1 cellular context compared by ENCODE assay signal in genomic region chr10:43284341-43284910, GRCh38.
A peak's percentile ranks its signal among the peaks of the same experiment; 100 is the strongest.
TF ChIP-seq lines count a peak whose summit lies in the region.

No MANE protein-coding gene starts in this region.

TF ChIP-seq in HepG2, 621 proteins besides CTCF, POLR2A, EP300 and RAD21 (continued from another document and continues in another):
- TF ChIP-seq, protein P1, sequence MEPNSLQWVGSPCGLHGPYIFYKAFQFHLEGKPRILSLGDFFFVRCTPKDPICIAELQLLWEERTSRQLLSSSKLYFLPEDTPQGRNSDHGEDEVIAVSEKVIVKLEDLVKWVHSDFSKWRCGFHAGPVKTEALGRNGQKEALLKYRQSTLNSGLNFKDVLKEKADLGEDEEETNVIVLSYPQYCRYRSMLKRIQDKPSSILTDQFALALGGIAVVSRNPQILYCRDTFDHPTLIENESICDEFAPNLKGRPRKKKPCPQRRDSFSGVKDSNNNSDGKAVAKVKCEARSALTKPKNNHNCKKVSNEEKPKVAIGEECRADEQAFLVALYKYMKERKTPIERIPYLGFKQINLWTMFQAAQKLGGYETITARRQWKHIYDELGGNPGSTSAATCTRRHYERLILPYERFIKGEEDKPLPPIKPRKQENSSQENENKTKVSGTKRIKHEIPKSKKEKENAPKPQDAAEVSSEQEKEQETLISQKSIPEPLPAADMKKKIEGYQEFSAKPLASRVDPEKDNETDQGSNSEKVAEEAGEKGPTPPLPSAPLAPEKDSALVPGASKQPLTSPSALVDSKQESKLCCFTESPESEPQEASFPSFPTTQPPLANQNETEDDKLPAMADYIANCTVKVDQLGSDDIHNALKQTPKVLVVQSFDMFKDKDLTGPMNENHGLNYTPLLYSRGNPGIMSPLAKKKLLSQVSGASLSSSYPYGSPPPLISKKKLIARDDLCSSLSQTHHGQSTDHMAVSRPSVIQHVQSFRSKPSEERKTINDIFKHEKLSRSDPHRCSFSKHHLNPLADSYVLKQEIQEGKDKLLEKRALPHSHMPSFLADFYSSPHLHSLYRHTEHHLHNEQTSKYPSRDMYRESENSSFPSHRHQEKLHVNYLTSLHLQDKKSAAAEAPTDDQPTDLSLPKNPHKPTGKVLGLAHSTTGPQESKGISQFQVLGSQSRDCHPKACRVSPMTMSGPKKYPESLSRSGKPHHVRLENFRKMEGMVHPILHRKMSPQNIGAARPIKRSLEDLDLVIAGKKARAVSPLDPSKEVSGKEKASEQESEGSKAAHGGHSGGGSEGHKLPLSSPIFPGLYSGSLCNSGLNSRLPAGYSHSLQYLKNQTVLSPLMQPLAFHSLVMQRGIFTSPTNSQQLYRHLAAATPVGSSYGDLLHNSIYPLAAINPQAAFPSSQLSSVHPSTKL (CRISPR knock-in tag; IDR thresholded peaks at IDR 0.05): peak; percentile 26; the same call in 1 of the 2 replicates
- TF ChIP-seq THAP11 (CRISPR knock-in tag; IDR thresholded peaks at IDR 0.05): 0 out of 2 replicates have a peak, but pooled peaks have one; percentile 23
- TF ChIP-seq TSC22D2 (CRISPR knock-in tag; IDR thresholded peaks at IDR 0.05; ENCODE audit: borderline replicate concordance): no peak
- TF ChIP-seq RARA (CRISPR knock-in tag; IDR thresholded peaks at IDR 0.05): no peak
- TF ChIP-seq SMARCC2 (IDR thresholded peaks at IDR 0.05): no peak
- no peak for TF ChIP-seq REPIN1 (CRISPR knock-in tag; IDR thresholded peaks at IDR 0.05; ENCODE audit: borderline replicate concordance, low read depth)
- TF ChIP-seq MBD4 (IDR thresholded peaks at IDR 0.05; ENCODE audit: borderline replicate concordance, low read length): no peak
- no peak for TF ChIP-seq TCF12 (IDR thresholded peaks at IDR 0.05)
- no peak for TF ChIP-seq TCF12 (CRISPR knock-in tag; IDR thresholded peaks at IDR 0.05)
- TF ChIP-seq ZNF660 (CRISPR knock-in tag; IDR thresholded peaks at IDR 0.05; ENCODE audit: borderline replicate concordance, low read depth): no peak
- no peak for TF ChIP-seq RFX3 (CRISPR knock-in tag; IDR thresholded peaks at IDR 0.05)
- TF ChIP-seq MAFF (IDR thresholded peaks at IDR 0.05; ENCODE audit: low read depth, low read length): no peak
- TF ChIP-seq, protein P2, sequence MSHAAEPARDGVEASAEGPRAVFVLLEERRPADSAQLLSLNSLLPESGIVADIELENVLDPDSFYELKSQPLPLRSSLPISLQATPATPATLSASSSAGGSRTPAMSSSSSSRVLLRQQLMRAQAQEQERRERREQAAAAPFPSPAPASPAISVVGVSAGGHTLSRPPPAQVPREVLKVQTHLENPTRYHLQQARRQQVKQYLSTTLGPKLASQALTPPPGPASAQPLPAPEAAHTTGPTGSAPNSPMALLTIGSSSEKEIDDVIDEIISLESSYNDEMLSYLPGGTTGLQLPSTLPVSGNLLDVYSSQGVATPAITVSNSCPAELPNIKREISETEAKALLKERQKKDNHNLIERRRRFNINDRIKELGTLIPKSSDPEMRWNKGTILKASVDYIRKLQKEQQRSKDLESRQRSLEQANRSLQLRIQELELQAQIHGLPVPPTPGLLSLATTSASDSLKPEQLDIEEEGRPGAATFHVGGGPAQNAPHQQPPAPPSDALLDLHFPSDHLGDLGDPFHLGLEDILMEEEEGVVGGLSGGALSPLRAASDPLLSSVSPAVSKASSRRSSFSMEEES (CRISPR knock-in tag; IDR thresholded peaks at IDR 0.05): 0 out of 2 replicates have a peak, but pooled peaks have one; percentile 32
- TF ChIP-seq ZNF17 (CRISPR knock-in tag; IDR thresholded peaks at IDR 0.05): no peak
- TF ChIP-seq, protein P3, sequence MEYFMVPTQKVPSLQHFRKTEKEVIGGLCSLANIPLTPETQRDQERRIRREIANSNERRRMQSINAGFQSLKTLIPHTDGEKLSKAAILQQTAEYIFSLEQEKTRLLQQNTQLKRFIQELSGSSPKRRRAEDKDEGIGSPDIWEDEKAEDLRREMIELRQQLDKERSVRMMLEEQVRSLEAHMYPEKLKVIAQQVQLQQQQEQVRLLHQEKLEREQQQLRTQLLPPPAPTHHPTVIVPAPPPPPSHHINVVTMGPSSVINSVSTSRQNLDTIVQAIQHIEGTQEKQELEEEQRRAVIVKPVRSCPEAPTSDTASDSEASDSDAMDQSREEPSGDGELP (IDR thresholded peaks at IDR 0.05; ENCODE audit: borderline replicate concordance, low read depth): no peak
- no peak for TF ChIP-seq NFKB2 (CRISPR knock-in tag; IDR thresholded peaks at IDR 0.05; ENCODE audit: borderline replicate concordance)
- no peak for TF ChIP-seq JUND (CRISPR knock-in tag; IDR thresholded peaks at IDR 0.05)
- no peak for TF ChIP-seq CBX5 (CRISPR knock-in tag; IDR thresholded peaks at IDR 0.05; ENCODE audit: borderline replicate concordance)
- no peak for TF ChIP-seq ZZZ3 (CRISPR knock-in tag; IDR thresholded peaks at IDR 0.05; ENCODE audit: borderline replicate concordance)
- peak; percentile 96 for TF ChIP-seq MIER2 (CRISPR knock-in tag; IDR thresholded peaks at IDR 0.05)
- 0 out of 2 replicates have a peak, but pooled peaks have one; percentile 27 for TF ChIP-seq SAP130 (CRISPR knock-in tag; IDR thresholded peaks at IDR 0.05; ENCODE audit: low read depth)
- TF ChIP-seq SSRP1 (CRISPR knock-in tag; IDR thresholded peaks at IDR 0.05): no peak
- TF ChIP-seq SETDB1 (CRISPR knock-in tag; IDR thresholded peaks at IDR 0.05; ENCODE audit: borderline replicate concordance): no peak
- no peak for TF ChIP-seq GPBP1L1 (CRISPR knock-in tag; IDR thresholded peaks at IDR 0.05)
- TF ChIP-seq MEF2D (CRISPR knock-in tag; IDR thresholded peaks at IDR 0.05): 0 out of 2 replicates have a peak, but pooled peaks have one; percentile 20
- TF ChIP-seq ZBTB44 (CRISPR knock-in tag; IDR thresholded peaks at IDR 0.05): peak; percentile 47; the same call in 1 of the 2 replicates
- no peak for TF ChIP-seq ATRX (CRISPR knock-in tag; IDR thresholded peaks at IDR 0.05; ENCODE audit: borderline replicate concordance)
- TF ChIP-seq GATAD1 (CRISPR knock-in tag; IDR thresholded peaks at IDR 0.05): 0 out of 2 replicates have a peak, but pooled peaks have one; percentile 26
- no peak for TF ChIP-seq NONO (IDR thresholded peaks at IDR 0.05)
- TF ChIP-seq NONO (CRISPR knock-in tag; conservative IDR thresholded peaks at IDR 0.05): no peak
- TF ChIP-seq, protein P4, sequence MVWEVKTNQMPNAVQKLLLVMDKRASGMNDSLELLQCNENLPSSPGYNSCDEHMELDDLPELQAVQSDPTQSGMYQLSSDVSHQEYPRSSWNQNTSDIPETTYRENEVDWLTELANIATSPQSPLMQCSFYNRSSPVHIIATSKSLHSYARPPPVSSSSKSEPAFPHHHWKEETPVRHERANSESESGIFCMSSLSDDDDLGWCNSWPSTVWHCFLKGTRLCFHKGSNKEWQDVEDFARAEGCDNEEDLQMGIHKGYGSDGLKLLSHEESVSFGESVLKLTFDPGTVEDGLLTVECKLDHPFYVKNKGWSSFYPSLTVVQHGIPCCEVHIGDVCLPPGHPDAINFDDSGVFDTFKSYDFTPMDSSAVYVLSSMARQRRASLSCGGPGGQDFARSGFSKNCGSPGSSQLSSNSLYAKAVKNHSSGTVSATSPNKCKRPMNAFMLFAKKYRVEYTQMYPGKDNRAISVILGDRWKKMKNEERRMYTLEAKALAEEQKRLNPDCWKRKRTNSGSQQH (CRISPR knock-in tag; IDR thresholded peaks at IDR 0.05; ENCODE audit: low read depth): peak; percentile 51; the same call in 1 of the 2 replicates
- TF ChIP-seq REST (IDR thresholded peaks at IDR 0.05; ENCODE audit: borderline replicate concordance in 1 of 2, low read depth in 1 of 2, low read length in 2 of 2): peak; percentile 88 to 96
- TF ChIP-seq ZNF333 (CRISPR knock-in tag; IDR thresholded peaks at IDR 0.05; ENCODE audit: borderline replicate concordance): no peak
- TF ChIP-seq, protein P5, sequence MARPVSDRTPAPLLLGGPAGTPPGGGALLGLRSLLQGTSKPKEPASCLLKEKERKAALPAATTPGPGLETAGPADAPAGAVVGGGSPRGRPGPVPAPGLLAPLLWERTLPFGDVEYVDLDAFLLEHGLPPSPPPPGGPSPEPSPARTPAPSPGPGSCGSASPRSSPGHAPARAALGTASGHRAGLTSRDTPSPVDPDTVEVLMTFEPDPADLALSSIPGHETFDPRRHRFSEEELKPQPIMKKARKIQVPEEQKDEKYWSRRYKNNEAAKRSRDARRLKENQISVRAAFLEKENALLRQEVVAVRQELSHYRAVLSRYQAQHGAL (CRISPR knock-in tag; IDR thresholded peaks at IDR 0.05; ENCODE audit: not compliant biosample characterization): no peak
- 0 out of 4 replicates have a peak, but pooled peaks of 1 of the 2 experiments have one; percentile 24 for TF ChIP-seq KLF16 (CRISPR knock-in tag; IDR thresholded peaks at IDR 0.05)
- TF ChIP-seq, protein P6, sequence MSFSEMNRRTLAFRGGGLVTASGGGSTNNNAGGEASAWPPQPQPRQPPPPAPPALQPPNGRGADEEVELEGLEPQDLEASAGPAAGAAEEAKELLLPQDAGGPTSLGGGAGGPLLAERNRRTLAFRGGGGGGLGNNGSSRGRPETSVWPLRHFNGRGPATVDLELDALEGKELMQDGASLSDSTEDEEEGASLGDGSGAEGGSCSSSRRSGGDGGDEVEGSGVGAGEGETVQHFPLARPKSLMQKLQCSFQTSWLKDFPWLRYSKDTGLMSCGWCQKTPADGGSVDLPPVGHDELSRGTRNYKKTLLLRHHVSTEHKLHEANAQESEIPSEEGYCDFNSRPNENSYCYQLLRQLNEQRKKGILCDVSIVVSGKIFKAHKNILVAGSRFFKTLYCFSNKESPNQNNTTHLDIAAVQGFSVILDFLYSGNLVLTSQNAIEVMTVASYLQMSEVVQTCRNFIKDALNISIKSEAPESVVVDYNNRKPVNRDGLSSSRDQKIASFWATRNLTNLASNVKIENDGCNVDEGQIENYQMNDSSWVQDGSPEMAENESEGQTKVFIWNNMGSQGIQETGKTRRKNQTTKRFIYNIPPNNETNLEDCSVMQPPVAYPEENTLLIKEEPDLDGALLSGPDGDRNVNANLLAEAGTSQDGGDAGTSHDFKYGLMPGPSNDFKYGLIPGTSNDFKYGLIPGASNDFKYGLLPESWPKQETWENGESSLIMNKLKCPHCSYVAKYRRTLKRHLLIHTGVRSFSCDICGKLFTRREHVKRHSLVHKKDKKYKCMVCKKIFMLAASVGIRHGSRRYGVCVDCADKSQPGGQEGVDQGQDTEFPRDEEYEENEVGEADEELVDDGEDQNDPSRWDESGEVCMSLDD (CRISPR knock-in tag; IDR thresholded peaks at IDR 0.05; ENCODE audit: borderline replicate concordance): no peak
- TF ChIP-seq RBM22 (optimal IDR thresholded peaks at IDR 0.05; ENCODE audit: low read length): no peak
- TF ChIP-seq, protein P7, sequence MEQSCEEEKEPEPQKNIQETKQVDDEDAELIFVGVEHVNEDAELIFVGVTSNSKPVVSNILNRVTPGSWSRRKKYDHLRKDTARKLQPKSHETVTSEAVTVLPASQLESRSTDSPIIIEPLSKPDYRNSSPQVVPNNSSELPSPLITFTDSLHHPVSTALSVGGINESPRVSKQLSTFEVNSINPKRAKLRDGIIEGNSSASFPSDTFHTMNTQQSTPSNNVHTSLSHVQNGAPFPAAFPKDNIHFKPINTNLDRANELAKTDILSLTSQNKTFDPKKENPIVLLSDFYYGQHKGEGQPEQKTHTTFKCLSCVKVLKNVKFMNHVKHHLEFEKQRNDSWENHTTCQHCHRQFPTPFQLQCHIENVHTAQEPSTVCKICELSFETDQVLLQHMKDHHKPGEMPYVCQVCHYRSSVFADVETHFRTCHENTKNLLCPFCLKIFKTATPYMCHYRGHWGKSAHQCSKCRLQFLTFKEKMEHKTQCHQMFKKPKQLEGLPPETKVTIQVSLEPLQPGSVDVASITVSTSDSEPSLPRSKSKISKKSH (CRISPR knock-in tag; IDR thresholded peaks at IDR 0.05; ENCODE audit: borderline replicate concordance): no peak
- peak; percentile 43; the same call in 1 of the 2 replicates for TF ChIP-seq EHMT2 (IDR thresholded peaks at IDR 0.05; ENCODE audit: borderline replicate concordance, low read depth, low read length)
- no peak for TF ChIP-seq NFE2L1 (CRISPR knock-in tag; IDR thresholded peaks at IDR 0.05; ENCODE audit: borderline replicate concordance)
